Comparison of ENCODE assay signal across 1 cellular context in genomic region chr1:58783993-58784757, GRCh38.
TF ChIP-seq lines count a peak whose summit lies in the region.

Gene JUN, minus strand, starts transcription at chr1:58784047. Its CDS starts 977 bp downstream, at chr1:58783070.

TF ChIP-seq in HepG2, 621 proteins besides CTCF, POLR2A, EP300 and RAD21 (continued from another document and continues in another):
- TF ChIP-seq, protein P1, sequence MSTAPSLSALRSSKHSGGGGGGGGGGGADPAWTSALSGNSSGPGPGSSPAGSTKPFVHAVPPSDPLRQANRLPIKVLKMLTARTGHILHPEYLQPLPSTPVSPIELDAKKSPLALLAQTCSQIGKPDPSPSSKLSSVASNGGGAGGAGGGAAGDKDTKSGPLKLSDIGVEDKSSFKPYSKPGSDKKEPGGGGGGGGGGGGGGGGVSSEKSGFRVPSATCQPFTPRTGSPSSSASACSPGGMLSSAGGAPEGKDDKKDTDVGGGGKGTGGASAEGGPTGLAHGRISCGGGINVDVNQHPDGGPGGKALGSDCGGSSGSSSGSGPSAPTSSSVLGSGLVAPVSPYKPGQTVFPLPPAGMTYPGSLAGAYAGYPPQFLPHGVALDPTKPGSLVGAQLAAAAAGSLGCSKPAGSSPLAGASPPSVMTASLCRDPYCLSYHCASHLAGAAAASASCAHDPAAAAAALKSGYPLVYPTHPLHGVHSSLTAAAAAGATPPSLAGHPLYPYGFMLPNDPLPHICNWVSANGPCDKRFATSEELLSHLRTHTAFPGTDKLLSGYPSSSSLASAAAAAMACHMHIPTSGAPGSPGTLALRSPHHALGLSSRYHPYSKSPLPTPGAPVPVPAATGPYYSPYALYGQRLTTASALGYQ (CRISPR knock-in tag; IDR thresholded peaks at IDR 0.05), result peak; percentile 67; the same call in 1 of the 2 replicates
- TF ChIP-seq CBX1 (IDR thresholded peaks at IDR 0.05; ENCODE audit: low read depth), result peak; percentile 28
- TF ChIP-seq ZFP91 (CRISPR knock-in tag; IDR thresholded peaks at IDR 0.05; ENCODE audit: borderline replicate concordance), result peak; percentile 7
- no peak for TF ChIP-seq ZNF737 (CRISPR knock-in tag; IDR thresholded peaks at IDR 0.05; ENCODE audit: borderline replicate concordance)
- TF ChIP-seq ARID3A (IDR thresholded peaks at IDR 0.05; ENCODE audit: low read depth, low read length), result peak; percentile 62; the same call in 1 of the 2 replicates
- TF ChIP-seq ZNF709 (CRISPR knock-in tag; IDR thresholded peaks at IDR 0.05), result no peak; the same call in none of the 2 replicates
- TF ChIP-seq GATAD1 (CRISPR knock-in tag; IDR thresholded peaks at IDR 0.05), result peak; percentile 25
- TF ChIP-seq TFE3 (CRISPR knock-in tag; IDR thresholded peaks at IDR 0.05), result no peak; the same call in 1 of the 2 replicates
- peak; percentile 90 for TF ChIP-seq RFX1 (IDR thresholded peaks at IDR 0.05)
- TF ChIP-seq NR2F6 (IDR thresholded peaks at IDR 0.05), result no peak
- TF ChIP-seq NR2F6 (CRISPR knock-in tag; IDR thresholded peaks at IDR 0.05), result peak; percentile 39; the same call in 1 of the 2 replicates
- no peak for TF ChIP-seq TRIM24 (CRISPR knock-in tag; IDR thresholded peaks at IDR 0.05)
- no peak for TF ChIP-seq ZNF354B (CRISPR knock-in tag; IDR thresholded peaks at IDR 0.05)
- TF ChIP-seq ZNF253 (CRISPR knock-in tag; IDR thresholded peaks at IDR 0.05; ENCODE audit: borderline replicate concordance), result no peak
- TF ChIP-seq KLF6 (CRISPR knock-in tag; IDR thresholded peaks at IDR 0.05), result 0 out of 2 replicates have a peak, but pooled peaks have one; percentile 32
- TF ChIP-seq ATF7 (IDR thresholded peaks at IDR 0.05), result peak; percentile 99
- TF ChIP-seq ATF7 (CRISPR knock-in tag; IDR thresholded peaks at IDR 0.05), result peak; percentile 100
- TF ChIP-seq ZIK1 (CRISPR knock-in tag; IDR thresholded peaks at IDR 0.05; ENCODE audit: borderline replicate concordance, low read depth), result no peak
- TF ChIP-seq YY1 (IDR thresholded peaks at IDR 0.05; ENCODE audit: insufficient read depth, insufficient replicate concordance, low read depth, low read length), result peak; percentile 17
- TF ChIP-seq KLF11 (CRISPR knock-in tag; IDR thresholded peaks at IDR 0.05), result peak; percentile 48; the same call in 1 of the 2 replicates
- TF ChIP-seq REST (IDR thresholded peaks at IDR 0.05; ENCODE audit: borderline replicate concordance in 1 of 2, low read depth in 1 of 2, low read length in 2 of 2), result peak in 1 of 2 experiments; percentile 81; a peak in 2 of 4 replicates
- TF ChIP-seq STAG1 (CRISPR knock-in tag; IDR thresholded peaks at IDR 0.05), result no peak; the same call in 1 of the 2 replicates
- TF ChIP-seq EHMT2 (IDR thresholded peaks at IDR 0.05; ENCODE audit: borderline replicate concordance, low read depth, low read length), result no peak
- 0 out of 2 replicates have a peak, but pooled peaks have one; percentile 4 for TF ChIP-seq MEIS1 (CRISPR knock-in tag; IDR thresholded peaks at IDR 0.05; ENCODE audit: borderline replicate concordance)
- TF ChIP-seq ZNF558 (CRISPR knock-in tag; IDR thresholded peaks at IDR 0.05; ENCODE audit: borderline replicate concordance), result peak; percentile 68; the same call in 1 of the 2 replicates
- TF ChIP-seq YEATS2 (CRISPR knock-in tag; IDR thresholded peaks at IDR 0.05; ENCODE audit: borderline replicate concordance), result peak; percentile 66; the same call in 1 of the 2 replicates
- TF ChIP-seq, protein P2, sequence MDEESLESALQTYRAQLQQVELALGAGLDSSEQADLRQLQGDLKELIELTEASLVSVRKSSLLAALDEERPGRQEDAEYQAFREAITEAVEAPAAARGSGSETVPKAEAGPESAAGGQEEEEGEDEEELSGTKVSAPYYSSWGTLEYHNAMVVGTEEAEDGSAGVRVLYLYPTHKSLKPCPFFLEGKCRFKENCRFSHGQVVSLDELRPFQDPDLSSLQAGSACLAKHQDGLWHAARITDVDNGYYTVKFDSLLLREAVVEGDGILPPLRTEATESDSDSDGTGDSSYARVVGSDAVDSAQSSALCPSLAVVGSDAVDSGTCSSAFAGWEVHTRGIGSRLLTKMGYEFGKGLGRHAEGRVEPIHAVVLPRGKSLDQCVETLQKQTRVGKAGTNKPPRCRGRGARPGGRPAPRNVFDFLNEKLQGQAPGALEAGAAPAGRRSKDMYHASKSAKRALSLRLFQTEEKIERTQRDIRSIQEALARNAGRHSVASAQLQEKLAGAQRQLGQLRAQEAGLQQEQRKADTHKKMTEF (CRISPR knock-in tag; IDR thresholded peaks at IDR 0.05), result peak; percentile 74; the same call in 1 of the 2 replicates
- TF ChIP-seq, protein P3, sequence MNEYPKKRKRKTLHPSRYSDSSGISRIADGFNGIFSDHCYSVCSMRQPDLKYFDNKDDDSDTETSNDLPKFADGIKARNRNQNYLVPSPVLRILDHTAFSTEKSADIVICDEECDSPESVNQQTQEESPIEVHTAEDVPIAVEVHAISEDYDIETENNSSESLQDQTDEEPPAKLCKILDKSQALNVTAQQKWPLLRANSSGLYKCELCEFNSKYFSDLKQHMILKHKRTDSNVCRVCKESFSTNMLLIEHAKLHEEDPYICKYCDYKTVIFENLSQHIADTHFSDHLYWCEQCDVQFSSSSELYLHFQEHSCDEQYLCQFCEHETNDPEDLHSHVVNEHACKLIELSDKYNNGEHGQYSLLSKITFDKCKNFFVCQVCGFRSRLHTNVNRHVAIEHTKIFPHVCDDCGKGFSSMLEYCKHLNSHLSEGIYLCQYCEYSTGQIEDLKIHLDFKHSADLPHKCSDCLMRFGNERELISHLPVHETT (CRISPR knock-in tag; conservative IDR thresholded peaks at IDR 0.05), result 0 out of 2 replicates have a peak, but pooled peaks have one; percentile 51
- peak; percentile 32; the same call in 1 of the 2 replicates for TF ChIP-seq ZSCAN31 (CRISPR knock-in tag; IDR thresholded peaks at IDR 0.05; ENCODE audit: low read depth)
- TF ChIP-seq GPN1 (CRISPR knock-in tag; IDR thresholded peaks at IDR 0.05; ENCODE audit: borderline replicate concordance), result no peak
- TF ChIP-seq, protein P4, sequence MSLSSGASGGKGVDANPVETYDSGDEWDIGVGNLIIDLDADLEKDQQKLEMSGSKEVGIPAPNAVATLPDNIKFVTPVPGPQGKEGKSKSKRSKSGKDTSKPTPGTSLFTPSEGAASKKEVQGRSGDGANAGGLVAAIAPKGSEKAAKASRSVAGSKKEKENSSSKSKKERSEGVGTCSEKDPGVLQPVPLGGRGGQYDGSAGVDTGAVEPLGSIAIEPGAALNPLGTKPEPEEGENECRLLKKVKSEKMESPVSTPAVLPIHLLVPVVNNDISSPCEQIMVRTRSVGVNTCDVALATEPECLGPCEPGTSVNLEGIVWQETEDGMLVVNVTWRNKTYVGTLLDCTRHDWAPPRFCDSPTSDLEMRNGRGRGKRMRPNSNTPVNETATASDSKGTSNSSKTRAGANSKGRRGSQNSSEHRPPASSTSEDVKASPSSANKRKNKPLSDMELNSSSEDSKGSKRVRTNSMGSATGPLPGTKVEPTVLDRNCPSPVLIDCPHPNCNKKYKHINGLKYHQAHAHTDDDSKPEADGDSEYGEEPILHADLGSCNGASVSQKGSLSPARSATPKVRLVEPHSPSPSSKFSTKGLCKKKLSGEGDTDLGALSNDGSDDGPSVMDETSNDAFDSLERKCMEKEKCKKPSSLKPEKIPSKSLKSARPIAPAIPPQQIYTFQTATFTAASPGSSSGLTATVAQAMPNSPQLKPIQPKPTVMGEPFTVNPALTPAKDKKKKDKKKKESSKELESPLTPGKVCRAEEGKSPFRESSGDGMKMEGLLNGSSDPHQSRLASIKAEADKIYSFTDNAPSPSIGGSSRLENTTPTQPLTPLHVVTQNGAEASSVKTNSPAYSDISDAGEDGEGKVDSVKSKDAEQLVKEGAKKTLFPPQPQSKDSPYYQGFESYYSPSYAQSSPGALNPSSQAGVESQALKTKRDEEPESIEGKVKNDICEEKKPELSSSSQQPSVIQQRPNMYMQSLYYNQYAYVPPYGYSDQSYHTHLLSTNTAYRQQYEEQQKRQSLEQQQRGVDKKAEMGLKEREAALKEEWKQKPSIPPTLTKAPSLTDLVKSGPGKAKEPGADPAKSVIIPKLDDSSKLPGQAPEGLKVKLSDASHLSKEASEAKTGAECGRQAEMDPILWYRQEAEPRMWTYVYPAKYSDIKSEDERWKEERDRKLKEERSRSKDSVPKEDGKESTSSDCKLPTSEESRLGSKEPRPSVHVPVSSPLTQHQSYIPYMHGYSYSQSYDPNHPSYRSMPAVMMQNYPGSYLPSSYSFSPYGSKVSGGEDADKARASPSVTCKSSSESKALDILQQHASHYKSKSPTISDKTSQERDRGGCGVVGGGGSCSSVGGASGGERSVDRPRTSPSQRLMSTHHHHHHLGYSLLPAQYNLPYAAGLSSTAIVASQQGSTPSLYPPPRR (CRISPR knock-in tag; IDR thresholded peaks at IDR 0.05; ENCODE audit: borderline replicate concordance), result peak; percentile 17; the same call in 1 of the 2 replicates
- 0 out of 2 replicates have a peak, but pooled peaks have one; percentile 17 for TF ChIP-seq ZNF232 (CRISPR knock-in tag; IDR thresholded peaks at IDR 0.05; ENCODE audit: borderline replicate concordance)
- 0 out of 2 replicates have a peak, but pooled peaks have one; percentile 5 for TF ChIP-seq SOX5 (CRISPR knock-in tag; IDR thresholded peaks at IDR 0.05; ENCODE audit: borderline replicate concordance)
- TF ChIP-seq, protein P5, sequence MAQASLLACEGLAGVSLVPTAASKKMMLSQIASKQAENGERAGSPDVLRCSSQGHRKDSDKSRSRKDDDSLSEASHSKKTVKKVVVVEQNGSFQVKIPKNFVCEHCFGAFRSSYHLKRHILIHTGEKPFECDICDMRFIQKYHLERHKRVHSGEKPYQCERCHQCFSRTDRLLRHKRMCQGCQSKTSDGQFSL (CRISPR knock-in tag; IDR thresholded peaks at IDR 0.05), result peak; percentile 85
- TF ChIP-seq AGO1 (IDR thresholded peaks at IDR 0.05; ENCODE audit: low read depth, low read length, poor library complexity, severe bottlenecking), result peak; percentile 9
- 0 out of 2 replicates have a peak, but pooled peaks have one; percentile 58 for TF ChIP-seq BORCS8-MEF2B (CRISPR knock-in tag; IDR thresholded peaks at IDR 0.05)
